Comparison of ENCODE assay signal across 16 cellular contexts in the genomic region with DNA sequence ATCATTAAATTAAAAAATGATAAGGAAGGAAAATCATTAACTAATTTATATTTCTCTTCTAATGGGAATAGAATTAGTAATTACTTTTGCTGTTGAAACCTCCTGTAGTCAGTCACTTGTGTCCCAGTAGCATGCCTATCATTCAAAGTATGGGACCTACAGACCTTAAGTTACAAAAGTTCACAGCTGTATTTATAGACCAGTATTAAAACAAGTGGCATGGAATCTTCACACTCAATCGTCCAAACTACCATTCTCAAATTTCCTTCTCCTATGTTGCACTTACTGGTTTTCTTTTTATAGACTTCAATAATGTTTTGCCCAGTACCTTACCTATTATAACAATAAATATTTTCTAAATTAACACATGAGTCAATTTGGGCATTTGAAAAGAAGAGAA.
A peak's percentile ranks its signal among the peaks of the same experiment; 100 is the strongest.
DNase-seq lines count a peak whose midpoint lies in the region; ATAC-seq and TF ChIP-seq lines count a peak whose summit lies in the region.
"Had no signal": no experiment of that assay in that cellular context is flagged by ENCODE, and none has a peak within 500 bp of the region (broad histone marks: within the 10 kb centered on the region; RNA-seq: fewer than 3 reads in every experiment).

No MANE protein-coding gene starts in this region.

- H3K4me3 ChIP-seq in heart right ventricle: no peak overlapping the region
- peak overlapping the region in 1 of 4 donors; percentile 8 for H3K4me3 ChIP-seq in gastrocnemius medialis

- H3K4me1 ChIP-seq in heart right ventricle (peaks cover 0 to 17% (median 0%) of the 10 kb centered on the region in 9 donors), gastrocnemius medialis (peaks cover 27 to 30% of the 10 kb centered on the region in 2 donors)

- H3K9me3 ChIP-seq in heart right ventricle (no peaks in the 10 kb centered on the region), gastrocnemius medialis (no peaks in the 10 kb centered on the region)

- in situ Hi-C loops in gastrocnemius medialis (cut with MboI; ENCODE audit: low sequenced_read_pairs in 4 of 4): loop anchor here in 1 of 4 donors (25.0 kb wide), 1 partner anchor 639 kb away; the partner anchor contains the start of gene ERBB4

- H3K27ac ChIP-seq in heart right ventricle: peak overlapping the region in 2 of 10 donors; percentile 59
- H3K27ac ChIP-seq in gastrocnemius medialis: peak overlapping the region; percentile 72 to 84 (median 78)

- TF ChIP-seq CTCF in heart right ventricle (IDR thresholded peaks at IDR 0.05) (no peak), gastrocnemius medialis (IDR thresholded peaks at IDR 0.05 in 4 of 5, conservative IDR thresholded peaks at IDR 0.05 in 1 of 5) (no peak)

- ATAC-seq in left ventricle myocardium superior (peak; percentile 32), heart right ventricle (no peak), gastrocnemius medialis (peak; percentile 73 to 82), HG02763 (IDR thresholded peaks at IDR 0.05; ENCODE audit: unreplicated experiment) (no peak)

- intact Hi-C loops in left ventricle myocardium superior (cut with micrococcal nuclease): no loop called here
- intact Hi-C loops in heart right ventricle (cut with DNase I): loop anchor here in 1 of 10 donors (2.0 kb wide), 1 partner anchor 640 kb away; the partner anchor contains the start of gene ERBB4
- intact Hi-C loops in gastrocnemius medialis (cut with DNase I; ENCODE audit: low total_unique reads): no loop called here

- H3K27me3 ChIP-seq in heart right ventricle (no peaks in the 10 kb centered on the region), gastrocnemius medialis (no peaks in the 10 kb centered on the region)

- 21 to 41% methylated on average over 1 of the region's 1 CpG for WGBS in heart right ventricle, 2 donors

- no peak for TF ChIP-seq POLR2A in gastrocnemius medialis (IDR thresholded peaks at IDR 0.05)

- DNase-seq in left ventricle myocardium superior: no peak
- no peak for DNase-seq in heart right ventricle
- DNase-seq in myocyte (ENCODE audit: low read depth): peak; percentile 3
- DNase-seq in gastrocnemius medialis: no peak
- DNase-seq in NOMO-1 treated with DMSO at 0.1 percent for 48 hours (lab: John Stamatoyannopoulos, UW; ENCODE audit: unreplicated experiment): no peak
- DNase-seq: C1 segment of cervical spinal cord; Calu3; CD4-positive, alpha-beta memory T cell; COR-L47; DMS53; DMS79 treated with DMSO at 0.1 percent for 48 hours; GF-D8; GOT3; H7; HCEC 1CT had no signal

- H3K36me3 ChIP-seq in heart right ventricle (no peaks in the 10 kb centered on the region), gastrocnemius medialis (no peaks in the 10 kb centered on the region)

Comparison
In these comparisons a context has a peak if more than half of its experiments do, and no peak if none do; other contexts are left out.
1. ATAC-seq: peak in left ventricle myocardium superior (single experiment) and gastrocnemius medialis (2 of 2); none in heart right ventricle (0 of 8) and HG02763 (single experiment).